In the genomic region with DNA sequence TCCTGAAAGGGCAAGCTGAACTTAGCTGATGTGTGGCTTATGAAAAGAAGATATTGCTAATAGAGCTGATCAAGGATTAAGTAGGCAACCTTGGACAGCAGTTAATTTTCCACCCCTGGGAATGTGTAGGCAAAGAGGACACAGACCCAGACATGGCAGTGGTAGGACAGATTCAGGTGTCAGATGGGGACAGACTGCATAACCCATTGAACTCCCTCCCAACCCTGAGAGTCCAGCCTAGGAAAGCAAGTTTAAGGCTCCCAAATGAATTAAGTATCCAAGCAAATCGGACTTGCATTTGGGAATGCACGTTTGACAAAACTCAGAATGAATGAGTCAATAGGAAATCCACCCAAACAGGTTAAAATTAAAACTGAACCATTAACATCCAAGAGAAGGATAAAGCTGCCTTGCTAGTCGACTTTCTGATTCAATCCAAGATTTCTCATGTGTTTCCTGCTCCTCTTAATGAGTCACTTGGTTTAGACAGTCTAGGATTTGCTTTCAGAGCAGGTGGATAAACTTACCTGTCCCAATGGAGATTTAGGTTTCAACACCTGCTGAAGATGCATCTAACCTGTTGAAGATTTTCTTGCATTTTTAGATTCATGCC, we compare ENCODE assay signal across 1 cellular context.
TF ChIP-seq lines count a peak whose summit lies in the region.

No MANE protein-coding gene starts in this region.

TF ChIP-seq in HepG2, 621 proteins besides CTCF, POLR2A, EP300 and RAD21 (continued from another document):
- no peak for TF ChIP-seq TBX2 (CRISPR knock-in tag; IDR thresholded peaks at IDR 0.05; ENCODE audit: borderline replicate concordance)
- no peak for TF ChIP-seq ZBTB42 (CRISPR knock-in tag; IDR thresholded peaks at IDR 0.05)
- TF ChIP-seq, protein P1, sequence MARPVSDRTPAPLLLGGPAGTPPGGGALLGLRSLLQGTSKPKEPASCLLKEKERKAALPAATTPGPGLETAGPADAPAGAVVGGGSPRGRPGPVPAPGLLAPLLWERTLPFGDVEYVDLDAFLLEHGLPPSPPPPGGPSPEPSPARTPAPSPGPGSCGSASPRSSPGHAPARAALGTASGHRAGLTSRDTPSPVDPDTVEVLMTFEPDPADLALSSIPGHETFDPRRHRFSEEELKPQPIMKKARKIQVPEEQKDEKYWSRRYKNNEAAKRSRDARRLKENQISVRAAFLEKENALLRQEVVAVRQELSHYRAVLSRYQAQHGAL (CRISPR knock-in tag; IDR thresholded peaks at IDR 0.05; ENCODE audit: not compliant biosample characterization), result no peak
- no peak for TF ChIP-seq ZNF496 (CRISPR knock-in tag; IDR thresholded peaks at IDR 0.05; ENCODE audit: insufficient replicate concordance)
- no peak for TF ChIP-seq LCORL (IDR thresholded peaks at IDR 0.05)
- no peak for TF ChIP-seq LCORL (CRISPR knock-in tag; IDR thresholded peaks at IDR 0.05)
- TF ChIP-seq E2F5 (CRISPR knock-in tag; conservative IDR thresholded peaks at IDR 0.05), result no peak
- TF ChIP-seq TGIF2 (CRISPR knock-in tag; IDR thresholded peaks at IDR 0.05), result no peak
